ENCODE assay signal across 11 cellular contexts in genomic region chr18:10927290-10927979, GRCh38.
DNase-seq lines count a peak whose midpoint lies in the region; ATAC-seq and TF ChIP-seq lines count a peak whose summit lies in the region.
"Had no signal": no experiment of that assay in that cellular context is flagged by ENCODE, and none has a peak within 500 bp of the region (broad histone marks: within the 10 kb centered on the region; RNA-seq: fewer than 3 reads in every experiment).

No MANE protein-coding gene starts in this region.

- no peaks in the 10 kb centered on the region for H3K36me3 ChIP-seq in mammary epithelial cell (ENCODE audit: insufficient read depth, low read length)
- no peaks in the 10 kb centered on the region for H3K36me3 ChIP-seq in aorta (ENCODE audit: control insufficient read depth in 1 of 2, insufficient read depth in 2 of 2, low read length in 1 of 2)

- DNase-seq in MCF 10A (ENCODE audit: unreplicated experiment): peak; percentile 30
- DNase-seq in mammary epithelial cell: no peak
- DNase-seq in dermis blood vessel endothelial cell: peak; percentile 82
- peak; percentile 47 for DNase-seq in myocyte (ENCODE audit: low read depth)
- DNase-seq in aorta: peak in 1 of 2 donors; percentile 48
- no peak for DNase-seq in SW 1271 (lab: John Stamatoyannopoulos, UW)
- no peak for DNase-seq in NCI-H1092 (lab: John Stamatoyannopoulos, UW)
- no peak for DNase-seq in RPMI8226
- DNase-seq: caudate nucleus, NCI-H187 had no signal

- H3K27ac Mint-ChIP-seq in MCF 10A (ENCODE audit: low read depth, unreplicated experiment): peak overlapping the region; percentile 89

- POLR2A ChIA-PET in MCF 10A (lab: Yijun Ruan, JAX): interaction anchor here (0.6 to 3.3 kb wide), 5 partner anchors 18 to 1194 kb away, joined by 3 to 11 read pairs (median 4); no protein-coding TSS in a partner anchor

- CTCF ChIA-PET in MCF 10A (lab: Yijun Ruan, JAX) (no interaction called here), mammary epithelial cell (lab: Charles Lee; ENCODE audit: low non-redundant PET) (no interaction called here)

- dilution Hi-C loops in mammary epithelial cell (cut with HindIII; ENCODE audit: low sequenced_read_pairs): no loop called here

- H3K4me3 ChIP-seq in mammary epithelial cell (replicated peaks in 1 of 3; ENCODE audit: insufficient read depth in 1 of 3, low read depth in 2 of 3, low read length in 3 of 3) (no peak overlapping the region), aorta (ENCODE audit: low read length in 2 of 2) (peak overlapping the region in 1 of 2 donors; percentile 45)

- no peak overlapping the region for H3K9ac ChIP-seq in mammary epithelial cell (ENCODE audit: insufficient read depth, low read length)

- H3K4me2 ChIP-seq in mammary epithelial cell (ENCODE audit: insufficient read depth, low read depth, low read length): no peak overlapping the region

- H3K27me3 ChIP-seq in mammary epithelial cell (ENCODE audit: insufficient read depth, low read length) (no peaks in the 10 kb centered on the region), aorta (ENCODE audit: control insufficient read depth in 1 of 2, insufficient read depth in 2 of 2, low read length in 1 of 2) (no peaks in the 10 kb centered on the region)

- H2AFZ ChIP-seq in mammary epithelial cell (ENCODE audit: low read depth, low read length): no peak overlapping the region

- H3K36me3 Mint-ChIP-seq in MCF 10A (ENCODE audit: insufficient read depth, unreplicated experiment): peaks cover 6% of the 10 kb centered on the region

- H3K27ac ChIP-seq in mammary epithelial cell (ENCODE audit: insufficient read depth, low read depth, low read length) (no peak overlapping the region), aorta (ENCODE audit: low read depth in 1 of 2, low read length in 2 of 2) (no peak overlapping the region)
- H3K27ac ChIP-seq: 22Rv1 had no signal

- WGBS in mammary epithelial cell (ENCODE audit: low coverage, missing lambda C conversion rate): 25% methylated on average over 12 of the region's 12 CpGs
- WGBS in aorta, 2 donors: 11 to 12% methylated on average over 12 of the region's 12 CpGs

- in situ Hi-C loops in mammary epithelial cell (cut with MboI; ENCODE audit: low sequenced_read_pairs in 2 of 2): no loop called here

- ATAC-seq in aorta (ENCODE audit: low FRiP score): peak; percentile 59

- no peaks in the 10 kb centered on the region for H3K9me3 Mint-ChIP-seq in MCF 10A (ENCODE audit: unreplicated experiment)

- intact Hi-C loops in MCF 10A (cut with micrococcal nuclease) (no loop called here), mammary epithelial cell (cut with micrococcal nuclease) (no loop called here), aorta (cut with DNase I) (loop anchor here in 1 of 2 donors (10.0 kb wide), 1 partner anchor 63 kb away; no protein-coding TSS in a partner anchor)

- H3K4me3 Mint-ChIP-seq in MCF 10A (ENCODE audit: unreplicated experiment): peak overlapping the region; percentile 40

- no peaks in the 10 kb centered on the region for H4K20me1 ChIP-seq in mammary epithelial cell (ENCODE audit: insufficient read depth, low read length)

- H3K79me2 ChIP-seq in mammary epithelial cell (ENCODE audit: insufficient read depth, low read length): no peaks in the 10 kb centered on the region

- TF ChIP-seq CTCF in MCF 10A (IDR thresholded peaks at IDR 0.05; ENCODE audit: unreplicated experiment) (no peak), mammary epithelial cell (conservative IDR thresholded peaks at IDR 0.05 in 1 of 2, IDR thresholded peaks at IDR 0.05 in 1 of 2; ENCODE audit: extremely low read depth in 1 of 2, insufficient read depth in 1 of 2, low read depth in 1 of 2, low read length in 2 of 2) (no peak)

- H3K4me1 Mint-ChIP-seq in MCF 10A (ENCODE audit: insufficient read depth, unreplicated experiment): peaks cover 50% of the 10 kb centered on the region

- H3K27me3 Mint-ChIP-seq in MCF 10A (ENCODE audit: insufficient read depth, unreplicated experiment): no peaks in the 10 kb centered on the region

- BruUV-seq in MCF 10A (replicated peaks; lab: Mats Ljungman, UMichigan): no TSS peak
- no TSS peak for BruUV-seq in mammary epithelial cell (replicated peaks; lab: Mats Ljungman, UMichigan)

- H3K9me3 ChIP-seq in mammary epithelial cell (replicated peaks; ENCODE audit: insufficient read depth, low read length): peaks cover 7% of the 10 kb centered on the region
- H3K9me3 ChIP-seq in aorta (ENCODE audit: control insufficient read depth, low read length): no peaks in the 10 kb centered on the region

- no peaks in the 10 kb centered on the region for H3K4me1 ChIP-seq in mammary epithelial cell (ENCODE audit: insufficient read depth, low read length)
- no peaks in the 10 kb centered on the region for H3K4me1 ChIP-seq in aorta (ENCODE audit: control insufficient read depth in 1 of 2, insufficient read depth in 2 of 2, low read length in 2 of 2)

Comparison
In these comparisons a context has a peak if more than half of its experiments do, and no peak if none do; other contexts are left out.
1. DNase-seq: peak in MCF 10A (single experiment), dermis blood vessel endothelial cell (single experiment) and myocyte (single experiment); none in mammary epithelial cell (single experiment), SW 1271 (0 of 2), NCI-H1092 (single experiment) and RPMI8226 (single experiment).